34 cellular contexts compared by ENCODE assay signal in genomic region chr7:117764031-117764430, GRCh38.
"Had no signal": no experiment of that assay in that cellular context is flagged by ENCODE, and none has a peak within 500 bp of the region (broad histone marks: within the 10 kb centered on the region; RNA-seq: fewer than 3 reads in every experiment).

No MANE protein-coding gene starts in this region.

- H3K9me3 Mint-ChIP-seq: activated B cell treated with CpG ODN at 0.5 μM for 24 hours; activated naive CD4-positive, alpha-beta T cell treated with anti-CD3 and anti-CD28 coated beads for 36 hours; activated naive CD4-positive, alpha-beta T cell treated with anti-CD3 and anti-CD28 coated beads, Interleukin-2, amount 50 U/mL, for 24 hours; activated naive CD8-positive, alpha-beta T cell treated with anti-CD3 and anti-CD28 coated beads for 36 hours; activated naive CD8-positive, alpha-beta T cell treated with anti-CD3 and anti-CD28 coated beads, Interleukin-2, amount 50 U/mL, for 24 hours; activated T-helper 1 cell treated with anti-CD3 and anti-CD28 coated beads, Interleukin-12 subunit alpha, Interleukin-12 subunit beta, Interleukin-2, Interleukin-4 antibody, amounts not matched to agents 30 ng/mL and 10 ng/mL and 1 ng/mL, durations not matched to agents 14 hours and 24 hours and 36 hours; activated T-helper 2 cell treated with anti-CD3 and anti-CD28 coated beads, Interferon-gamma antibody, Interleukin-2, Interleukin-4, amounts not matched to agents 10 μg/mL and 5 μg/mL and 100 μg/mL, durations not matched to agents 14 hours and 24 hours and 36 hours; T-helper 2 cell treated with Interferon-gamma antibody and Interleukin-4, amounts not matched to agents 5 μg/mL and 100 μg/mL, for 36 hours had no signal

- H3K4me3 Mint-ChIP-seq: activated B cell treated with CpG ODN at 0.5 μM for 24 hours; activated CD8-positive, alpha-beta memory T cell treated with anti-CD3 and anti-CD28 coated beads, Interleukin-2, amount 10 ng/mL, durations not matched to agents 7 days and 5 days; activated CD8-positive, alpha-beta T cell treated with anti-CD3 and anti-CD28 coated beads, Interleukin-2, amount 10 ng/mL, durations not matched to agents 7 days and 5 days; activated naive CD4-positive, alpha-beta T cell treated with anti-CD3 and anti-CD28 coated beads for 36 hours; activated naive CD4-positive, alpha-beta T cell treated with anti-CD3 and anti-CD28 coated beads, Interleukin-2, amount 50 U/mL, for 24 hours; activated naive CD8-positive, alpha-beta T cell treated with anti-CD3 and anti-CD28 coated beads for 36 hours; activated naive CD8-positive, alpha-beta T cell treated with anti-CD3 and anti-CD28 coated beads, Interleukin-2, amount 50 U/mL, for 24 hours; activated T-helper 1 cell treated with anti-CD3 and anti-CD28 coated beads, Interleukin-12 subunit alpha, Interleukin-12 subunit beta, Interleukin-2, Interleukin-4 antibody, amounts not matched to agents 30 ng/mL and 10 ng/mL and 1 ng/mL, durations not matched to agents 14 hours and 24 hours and 36 hours; T-helper 2 cell treated with Interferon-gamma antibody and Interleukin-4, amounts not matched to agents 5 μg/mL and 100 μg/mL, for 36 hours had no signal

- H3K36me3 Mint-ChIP-seq: activated CD8-positive, alpha-beta memory T cell treated with anti-CD3 and anti-CD28 coated beads, Interleukin-2, amount 10 ng/mL, durations not matched to agents 7 days and 5 days; activated naive CD4-positive, alpha-beta T cell treated with anti-CD3 and anti-CD28 coated beads, Interleukin-2, amount 50 U/mL, for 24 hours; activated naive CD8-positive, alpha-beta T cell treated with anti-CD3 and anti-CD28 coated beads for 36 hours had no signal

- FAIRE-seq: endometrium, frontal cortex had no signal

- H3K27ac Mint-ChIP-seq: activated B cell treated with CpG ODN at 0.5 μM for 24 hours; activated CD8-positive, alpha-beta memory T cell treated with anti-CD3 and anti-CD28 coated beads, Interleukin-2, amount 10 ng/mL, durations not matched to agents 7 days and 5 days; activated CD8-positive, alpha-beta T cell treated with anti-CD3 and anti-CD28 coated beads, Interleukin-2, amount 10 ng/mL, durations not matched to agents 7 days and 5 days; activated naive CD4-positive, alpha-beta T cell treated with anti-CD3 and anti-CD28 coated beads for 36 hours; activated naive CD4-positive, alpha-beta T cell treated with anti-CD3 and anti-CD28 coated beads, Interleukin-2, amount 50 U/mL, for 24 hours; activated naive CD8-positive, alpha-beta T cell treated with anti-CD3 and anti-CD28 coated beads for 36 hours; activated naive CD8-positive, alpha-beta T cell treated with anti-CD3 and anti-CD28 coated beads, Interleukin-2, amount 50 U/mL, for 24 hours; activated T-helper 1 cell treated with anti-CD3 and anti-CD28 coated beads, Interleukin-12 subunit alpha, Interleukin-12 subunit beta, Interleukin-2, Interleukin-4 antibody, amounts not matched to agents 30 ng/mL and 10 ng/mL and 1 ng/mL, durations not matched to agents 14 hours and 24 hours and 36 hours; activated T-helper 2 cell treated with anti-CD3 and anti-CD28 coated beads, Interferon-gamma antibody, Interleukin-2, Interleukin-4, amounts not matched to agents 10 μg/mL and 5 μg/mL and 100 μg/mL, durations not matched to agents 14 hours and 24 hours and 36 hours; T-helper 2 cell treated with Interferon-gamma antibody and Interleukin-4, amounts not matched to agents 5 μg/mL and 100 μg/mL, for 36 hours had no signal

- H3K27me3 Mint-ChIP-seq: activated naive CD8-positive, alpha-beta T cell treated with anti-CD3 and anti-CD28 coated beads, Interleukin-2, amount 50 U/mL, for 24 hours had no signal

- H3K4me1 Mint-ChIP-seq: activated B cell treated with CpG ODN at 0.5 μM for 24 hours; activated CD8-positive, alpha-beta memory T cell treated with anti-CD3 and anti-CD28 coated beads, Interleukin-2, amount 10 ng/mL, durations not matched to agents 7 days and 5 days; activated naive CD4-positive, alpha-beta T cell treated with anti-CD3 and anti-CD28 coated beads, Interleukin-2, amount 50 U/mL, for 24 hours; activated naive CD8-positive, alpha-beta T cell treated with anti-CD3 and anti-CD28 coated beads for 36 hours; activated naive CD8-positive, alpha-beta T cell treated with anti-CD3 and anti-CD28 coated beads, Interleukin-2, amount 50 U/mL, for 24 hours had no signal

- DNase-seq: activated B cell treated with CpG ODN at 0.5 μM for 24 hours; activated CD4-positive, alpha-beta T cell treated with anti-CD3 and anti-CD28 coated beads for 48 hours; activated CD4-positive, alpha-beta T cell treated with anti-CD3 and anti-CD28 coated beads, Interleukin-2, amount 50 U/mL, for 1 hour; activated CD4-positive, alpha-beta T cell treated with anti-CD3 and anti-CD28 coated beads, Interleukin-2, amount 50 U/mL, for 48 hours; activated CD8-positive, alpha-beta memory T cell treated with anti-CD3 and anti-CD28 coated beads, Interleukin-2, amount 10 ng/mL, durations not matched to agents 7 days and 5 days; activated CD8-positive, alpha-beta memory T cell treated with anti-CD3 and anti-CD28 coated beads, Interleukin-2, amount 50 U/mL, for 4 hours; activated CD8-positive, alpha-beta T cell treated with anti-CD3 and anti-CD28 coated beads, Interleukin-2, amount 10 ng/mL, durations not matched to agents 7 days and 5 days; activated effector memory CD4-positive, alpha-beta T cell treated with anti-CD3 and anti-CD28 coated beads, Interleukin-2, amount 50 U/mL, for 16 hours; activated naive CD4-positive, alpha-beta T cell treated with anti-CD3 and anti-CD28 coated beads for 36 hours; activated naive CD8-positive, alpha-beta T cell treated with anti-CD3 and anti-CD28 coated beads for 36 hours; activated naive CD8-positive, alpha-beta T cell treated with anti-CD3 and anti-CD28 coated beads, Interleukin-2, amount 50 U/mL, for 24 hours; activated T-cell treated with anti-CD3 and anti-CD28 coated beads, Interleukin-2, amount 50 U/mL, for 1 hour; activated T-cell treated with anti-CD3 and anti-CD28 coated beads, Interleukin-2, amount 50 U/mL, for 48 hours; adrenal gland; amygdala; aorta; body of pancreas; central memory CD4-positive, alpha-beta T cell; cerebellar nuclear complex; colonic mucosa; effector CD8-positive, alpha-beta T cell; foreskin fibroblast; head of caudate nucleus; hippocampal formation; T1000; WERI-Rb-1 had no signal

- ATAC-seq: activated CD4-positive, CD25-positive, alpha-beta regulatory T cell treated with anti-CD3 and anti-CD28 coated beads, Interleukin-2, amount 50 U/mL, for 24 hours; activated CD8-positive, alpha-beta memory T cell treated with anti-CD3 and anti-CD28 coated beads, Interleukin-2, amount 10 ng/mL, durations not matched to agents 7 days and 5 days; activated CD8-positive, alpha-beta T cell treated with anti-CD3 and anti-CD28 coated beads, Interleukin-2, amount 10 ng/mL, durations not matched to agents 7 days and 5 days; activated naive CD8-positive, alpha-beta T cell treated with anti-CD3 and anti-CD28 coated beads, Interleukin-2, amount 50 U/mL, for 24 hours; body of pancreas; esophagus mucosa had no signal
